In genomic region chr17:80673152-80673920, GRCh38 we compare ENCODE assay signal across 1 cellular context.
TF ChIP-seq lines count a peak whose summit lies in the region.

No MANE protein-coding gene starts in this region.

TF ChIP-seq in GM12878, 131 proteins besides CTCF, POLR2A, EP300 and RAD21 (continued from another document):
- no peak for TF ChIP-seq CEBPZ (IDR thresholded peaks at IDR 0.05; ENCODE audit: low read depth, low read length)
